ENCODE assay signal across 16 cellular contexts in genomic region chr7:131896189-131896855, GRCh38.
DNase-seq lines count a peak whose midpoint lies in the region; ATAC-seq, FAIRE-seq and TF ChIP-seq lines count a peak whose summit lies in the region.
"Had no signal": no experiment of that assay in that cellular context is flagged by ENCODE, and none has a peak within 500 bp of the region (broad histone marks: within the 10 kb centered on the region; RNA-seq: fewer than 3 reads in every experiment).

No MANE protein-coding gene starts in this region.

- H3K36me3 ChIP-seq in HUES64 (ENCODE audit: insufficient read depth, low read length) (no peaks in the 10 kb centered on the region), keratinocyte (ENCODE audit: control insufficient read depth in 2 of 2, extremely low read depth in 1 of 2, insufficient read depth in 2 of 2, low read length in 2 of 2) (no peaks in the 10 kb centered on the region)
- H3K36me3 ChIP-seq: Peyer's patch had no signal

- peak overlapping the region; percentile 32 for H3K4me3 ChIP-seq in HUES64 (ENCODE audit: low read length)
- H3K4me3 ChIP-seq in keratinocyte (ENCODE audit: control insufficient read depth in 2 of 3, extremely low read depth in 1 of 3, insufficient read depth in 2 of 3, low read depth in 1 of 3, low read length in 3 of 3): peak overlapping the region in 1 of 3 experiments; percentile 11
- H3K4me3 ChIP-seq: Peyer's patch had no signal

- no peak overlapping the region for H2AFZ ChIP-seq in keratinocyte (ENCODE audit: control insufficient read depth, low read length)

- WGBS in HUES64: 3% methylated on average over 7 of the region's 7 CpGs

- no peaks in the 10 kb centered on the region for H3K9me3 ChIP-seq in HUES64 (ENCODE audit: insufficient read depth, low read depth, low read length)
- H3K9me3 ChIP-seq in keratinocyte (ENCODE audit: control insufficient read depth, low read depth, low read length): no peaks in the 10 kb centered on the region
- H3K9me3 ChIP-seq: Peyer's patch had no signal

- H3K9ac ChIP-seq in HUES64 (ENCODE audit: low read depth, low read length): peak overlapping the region; percentile 52
- no peak overlapping the region for H3K9ac ChIP-seq in keratinocyte (ENCODE audit: control insufficient read depth, extremely low read depth, insufficient read depth, low read length)

- TF ChIP-seq CTCF in keratinocyte (optimal IDR thresholded peaks at IDR 0.05 in 1 of 3, IDR thresholded peaks at IDR 0.05 in 1 of 3, conservative IDR thresholded peaks at IDR 0.05 in 1 of 3; ENCODE audit: extremely low read depth in 1 of 3, insufficient read depth in 2 of 3, low read length in 3 of 3): no peak

- H3K27me3 ChIP-seq in HUES64 (ENCODE audit: insufficient read depth, low read length): peaks cover 67% of the 10 kb centered on the region
- H3K27me3 ChIP-seq in keratinocyte (ENCODE audit: control insufficient read depth, extremely low read depth, insufficient read depth, low read length): no peaks in the 10 kb centered on the region
- H3K27me3 ChIP-seq: Peyer's patch had no signal

- no peaks in the 10 kb centered on the region for H4K20me1 ChIP-seq in keratinocyte (ENCODE audit: control insufficient read depth, extremely low read depth, insufficient read depth, low read length)

- H3K4me1 ChIP-seq in HUES64 (ENCODE audit: insufficient read depth, low read length) (peaks cover 36% of the 10 kb centered on the region), keratinocyte (ENCODE audit: control insufficient read depth, extremely low read depth, insufficient read depth, low read length) (peaks cover 41% of the 10 kb centered on the region)
- H3K4me1 ChIP-seq: Peyer's patch had no signal

- dilution Hi-C loops in keratinocyte (cut with MboI; ENCODE audit: extremely low pct_ligation_motif_present, low sequenced_read_pairs): no loop called here

- peak overlapping the region; percentile 73 for H3K27ac ChIP-seq in HUES64 (ENCODE audit: low read depth, low read length)
- H3K27ac ChIP-seq in keratinocyte (ENCODE audit: control insufficient read depth, insufficient read depth, low read length): peak overlapping the region; percentile 71
- H3K27ac ChIP-seq: Peyer's patch had no signal

- H3K79me2 ChIP-seq in keratinocyte (ENCODE audit: control insufficient read depth, insufficient read depth, low read length): no peaks in the 10 kb centered on the region

- peak overlapping the region; percentile 35 for H3K4me2 ChIP-seq in keratinocyte (ENCODE audit: control insufficient read depth, extremely low read depth, insufficient read depth, low read depth, low read length)

- peak; percentile 88 for DNase-seq in DMS79 treated with DMSO at 0.1 percent for 48 hours (lab: John Stamatoyannopoulos, UW)
- DNase-seq in astrocyte of the hippocampus (ENCODE audit: low read depth, low spot score): peak; percentile 42
- no peak for DNase-seq in keratinocyte (ENCODE audit: low read depth, low spot score)
- no peak for DNase-seq in activated CD4-positive, alpha-beta T cell treated with anti-CD3 and anti-CD28 coated beads for 48 hours
- DNase-seq in NCI-H226: no peak
- DNase-seq in EL: no peak
- DNase-seq: activated CD8-positive, alpha-beta memory T cell treated with anti-CD3 and anti-CD28 coated beads for 24 hours; AML-193; Calu3; cortex of kidney; naive B cell; NCI-H526 treated with DMSO at 0.1 percent for 48 hours; Peyer's patch; T-cell had no signal

- ATAC-seq in GM19324 (IDR thresholded peaks at IDR 0.05; ENCODE audit: low FRiP score, unreplicated experiment): no peak
- ATAC-seq: T-cell had no signal

- FAIRE-seq in keratinocyte (lab: Jason Lieb, UNC): no peak

- H3K9me1 ChIP-seq in keratinocyte (ENCODE audit: control insufficient read depth, extremely low read depth, insufficient read depth, low read length): no peaks in the 10 kb centered on the region

Comparison
In these comparisons a context has a peak if more than half of its experiments do, and no peak if none do; other contexts are left out.
1. DNase-seq: peak in DMS79 treated with DMSO at 0.1 percent for 48 hours (single experiment) and astrocyte of the hippocampus (single experiment); none in keratinocyte (single experiment), activated CD4-positive, alpha-beta T cell treated with anti-CD3 and anti-CD28 coated beads for 48 hours (single experiment), NCI-H226 (single experiment) and EL (single experiment).